Comparison of ENCODE assay signal across 8 cellular contexts in genomic region chr11:10657308-10658271, GRCh38. TPM values are rescaled to one million over a fixed set of nuclear protein-coding genes. Genes with fewer than 3 reads are reported as not detected.
DNase-seq lines count a peak whose midpoint lies in the region; ATAC-seq and TF ChIP-seq lines count a peak whose summit lies in the region.

No MANE protein-coding gene starts in this region.

- intact Hi-C loops in spleen (cut with DNase I; ENCODE audit: low total_unique reads): loop anchor here (5.0 to 10.0 kb wide), 2 partner anchors 80 to 143 kb away; no protein-coding TSS in a partner anchor

- WGBS in spleen, 5 donors: 37 to 60% (median 52%) methylated on average over 19 to 20 of the region's 20 CpGs

- DNase-seq in ELR (ENCODE audit: low read depth): peak; percentile 74
- peak; percentile 89 for DNase-seq in OCI-M1 (lab: John Stamatoyannopoulos, UW)
- peak; percentile 82 for DNase-seq in fibroblast of peridontal ligament (ENCODE audit: extremely low read depth)
- DNase-seq in spleen: no peak
- DNase-seq in NCI-H1436 (lab: John Stamatoyannopoulos, UW): no peak
- DNase-seq in NCI-H1436 treated with DMSO at 0.1 percent for 48 hours (lab: John Stamatoyannopoulos, UW): no peak
- no peak for DNase-seq in NCI-H146 (lab: John Stamatoyannopoulos, UW)

- H3K4me1 ChIP-seq in spleen: peaks cover 40 to 86% (median 70%) of the 10 kb centered on the region in 6 donors

- no peaks in the 10 kb centered on the region for H3K9me3 ChIP-seq in spleen

- peak overlapping the region in 1 of 8 donors; percentile 27 for H3K4me3 ChIP-seq in spleen

- no peak for TF ChIP-seq POLR2A in spleen (IDR thresholded peaks at IDR 0.05)

- no peaks in the 10 kb centered on the region for H3K36me3 ChIP-seq in spleen

- no peaks in the 10 kb centered on the region for H3K27me3 ChIP-seq in spleen (replicated peaks in 1 of 7)

- peak; percentile 52 for ATAC-seq in GM21619 (IDR thresholded peaks at IDR 0.05; ENCODE audit: unreplicated experiment)

- TF ChIP-seq CTCF in spleen (IDR thresholded peaks at IDR 0.05 in 8 of 11, conservative IDR thresholded peaks at IDR 0.05 in 3 of 11): peak in 1 of 11 experiments; percentile 9

- H3K27ac ChIP-seq in spleen: peak overlapping the region; percentile 42 to 83 (median 73)

RNA-seq across cellular contexts. Expression of gene IRAG1, which starts 36.0 kb away (rescaled TPM):
- 10 to 100 TPM in 5 of 7 donors, 1 to 10 TPM in 2; 4.9 to 15.6 (median 12.2) TPM for total RNA-seq in spleen
- 1 to 10 TPM; 2.8 to 3.3 (median 3.1) TPM for polyA plus RNA-seq in spleen

Comparison
In these comparisons a context has a peak if more than half of its experiments do, and no peak if none do; other contexts are left out.
1. DNase-seq: peak in ELR (single experiment), OCI-M1 (single experiment) and fibroblast of peridontal ligament (single experiment); none in spleen (single experiment), NCI-H1436 (single experiment), NCI-H1436 treated with DMSO at 0.1 percent for 48 hours (single experiment) and NCI-H146 (single experiment).